ENCODE assay signal across 26 cellular contexts in the genomic region with DNA sequence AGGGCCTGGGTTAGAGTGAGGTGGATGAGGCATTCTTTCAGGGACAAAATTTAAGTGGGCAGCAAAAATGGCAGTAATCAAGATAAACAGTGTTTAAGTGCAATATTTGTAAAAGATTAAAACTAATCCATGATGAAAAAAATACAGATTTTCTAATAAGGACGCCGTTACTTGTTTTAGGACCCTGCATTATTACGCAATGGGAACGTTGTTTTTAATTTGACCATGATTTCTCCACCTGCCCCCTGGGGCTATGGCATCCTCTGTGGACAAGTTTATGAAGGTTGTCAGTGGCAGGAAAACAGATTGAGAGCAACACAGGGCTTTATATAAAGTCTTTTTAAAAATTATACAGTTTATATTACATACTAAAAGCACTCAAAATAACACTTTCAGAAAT.
"Had no signal": no experiment of that assay in that cellular context is flagged by ENCODE, and none has a peak within 500 bp of the region (broad histone marks: within the 10 kb centered on the region; RNA-seq: fewer than 3 reads in every experiment).

No MANE protein-coding gene starts in this region.

- ATAC-seq: effector memory CD8-positive, alpha-beta T cell; esophagus mucosa; gastrocnemius medialis; heart right ventricle; left cardiac atrium; left lung; left ventricle myocardium superior; lower lobe of right lung; mucosa of descending colon had no signal

- H3K9me3 ChIP-seq: colonic mucosa, esophagus squamous epithelium, gastrocnemius medialis, left lung had no signal

- H3K27ac ChIP-seq: colonic mucosa, epithelial cell of prostate, esophagus squamous epithelium, gastrocnemius medialis, heart right ventricle, left lung, lower lobe of right lung had no signal

- H3K27me3 ChIP-seq: colonic mucosa, esophagus squamous epithelium, gastrocnemius medialis, heart right ventricle, left lung had no signal

- H3K4me3 ChIP-seq: colonic mucosa, esophagus squamous epithelium, gastrocnemius medialis, heart right ventricle, left lung, lower lobe of right lung, mucosa of descending colon had no signal

- FAIRE-seq: endometrium, islet of Langerhans, keratinocyte had no signal

- H3K36me3 ChIP-seq: colonic mucosa, esophagus squamous epithelium, gastrocnemius medialis, heart right ventricle, left lung, lower lobe of right lung had no signal

- H3K4me1 ChIP-seq: colonic mucosa, esophagus squamous epithelium, gastrocnemius medialis, heart right ventricle, left lung, lower lobe of right lung had no signal

- DNase-seq: colonic mucosa; cortex of kidney; effector CD8-positive, alpha-beta T cell; effector memory CD8-positive, alpha-beta T cell; endodermal cell; erythroblast; esophagus squamous epithelium; foreskin fibroblast; foreskin melanocyte; gastrocnemius medialis; glutamatergic neuron; head of caudate nucleus; heart right ventricle; hippocampal formation; left cardiac atrium; left lung; left ventricle myocardium superior; lower lobe of right lung; mesenchymal stem cell; mucosa of descending colon; naive B cell had no signal
